15 cellular contexts compared by ENCODE assay signal in genomic region chr4:68062501-68062900, GRCh38.
"Had no signal": no experiment of that assay in that cellular context is flagged by ENCODE, and none has a peak within 500 bp of the region (broad histone marks: within the 10 kb centered on the region; RNA-seq: fewer than 3 reads in every experiment).

No MANE protein-coding gene starts in this region.

- H3K27me3 ChIP-seq: foreskin keratinocyte, heart left ventricle, pancreas had no signal

- H3K36me3 ChIP-seq: heart left ventricle, lower lobe of right lung, pancreas had no signal

- ATAC-seq: activated CD8-positive, alpha-beta T cell treated with anti-CD3 and anti-CD28 coated beads for 36 hours; foreskin keratinocyte; heart left ventricle; left colon; lower lobe of right lung; pancreas; stimulated activated naive CD8-positive, alpha-beta T cell treated with anti-CD3 and anti-CD28 coated beads, Interleukin-15, amount 100 ng/mL, for 72 hours; T-helper 17 cell; WTC11 had no signal

- H3K9me3 ChIP-seq: heart left ventricle, lower lobe of right lung, pancreas had no signal

- DNase-seq: activated CD4-positive, alpha-beta T cell treated with anti-CD3 and anti-CD28 coated beads for 4 hours; activated CD8-positive, alpha-beta T cell treated with anti-CD3 and anti-CD28 coated beads for 36 hours; activated naive CD8-positive, alpha-beta T cell treated with anti-CD3 and anti-CD28 coated beads for 36 hours; cortex of kidney; effector CD8-positive, alpha-beta T cell; foreskin keratinocyte; heart left ventricle; left colon; lower lobe of right lung; naive B cell; pancreas; stimulated activated CD4-positive, alpha-beta T cell treated with anti-CD3 and anti-CD28 coated beads, Interleukin-1b, Interleukin-23, amount 100 ng/mL, for 48 hours; stimulated activated naive CD8-positive, alpha-beta T cell treated with anti-CD3 and anti-CD28 coated beads, Interleukin-15, amount 100 ng/mL, for 72 hours; T-helper 17 cell had no signal

- H3K4me1 ChIP-seq: foreskin keratinocyte, heart left ventricle, lower lobe of right lung, pancreas had no signal

- H3K4me3 ChIP-seq: heart left ventricle, lower lobe of right lung, pancreas had no signal

- H3K27ac ChIP-seq: foreskin keratinocyte, heart left ventricle, lower lobe of right lung, pancreas had no signal
